In genomic region chrX:49019599-49020249, GRCh38 we compare ENCODE assay signal across 1 cellular context.
TF ChIP-seq lines count a peak whose summit lies in the region.

No MANE protein-coding gene starts in this region.

TF ChIP-seq in HepG2, 621 proteins besides CTCF, POLR2A, EP300 and RAD21 (continued from another document and continues in another):
- TF ChIP-seq ZHX1 (CRISPR knock-in tag; IDR thresholded peaks at IDR 0.05; ENCODE audit: low read depth) (no peak), NR2F1 (CRISPR knock-in tag; IDR thresholded peaks at IDR 0.05) (peak in 1 of 2 experiments; percentile 82; a peak in 3 of 4 replicates), ZBTB38 (CRISPR knock-in tag; IDR thresholded peaks at IDR 0.05) (no peak), CREB1 (IDR thresholded peaks at IDR 0.05) (no peak), CREB1 (CRISPR knock-in tag; IDR thresholded peaks at IDR 0.05) (no peak), ZBTB49 (CRISPR knock-in tag; IDR thresholded peaks at IDR 0.05; ENCODE audit: borderline replicate concordance) (no peak), HMGXB3 (CRISPR knock-in tag; IDR thresholded peaks at IDR 0.05; ENCODE audit: borderline replicate concordance) (no peak), RBM22 (optimal IDR thresholded peaks at IDR 0.05; ENCODE audit: low read length) (no peak), GABPA (IDR thresholded peaks at IDR 0.05; ENCODE audit: low read depth, low read length) (no peak), GABPA (CRISPR knock-in tag; IDR thresholded peaks at IDR 0.05; ENCODE audit: low read depth) (no peak), ZNF607 (CRISPR knock-in tag; IDR thresholded peaks at IDR 0.05; ENCODE audit: borderline replicate concordance) (no peak), SMAD3 (CRISPR knock-in tag; IDR thresholded peaks at IDR 0.05) (no peak), NFATC3 (CRISPR knock-in tag; IDR thresholded peaks at IDR 0.05) (no peak), ZNF30 (CRISPR knock-in tag; IDR thresholded peaks at IDR 0.05) (no peak), ZNF326 (CRISPR knock-in tag; IDR thresholded peaks at IDR 0.05; ENCODE audit: borderline replicate concordance) (no peak), NR2F6 (IDR thresholded peaks at IDR 0.05) (peak; percentile 84), NR2F6 (CRISPR knock-in tag; IDR thresholded peaks at IDR 0.05) (peak; percentile 89), HIVEP1 (CRISPR knock-in tag; IDR thresholded peaks at IDR 0.05) (no peak), KDM6A (CRISPR knock-in tag; IDR thresholded peaks at IDR 0.05; ENCODE audit: low read depth) (no peak), ZNF431 (CRISPR knock-in tag; IDR thresholded peaks at IDR 0.05; ENCODE audit: borderline replicate concordance, low read depth) (no peak), HMGA1 (CRISPR knock-in tag; conservative IDR thresholded peaks at IDR 0.05) (no peak), ZIK1 (CRISPR knock-in tag; IDR thresholded peaks at IDR 0.05; ENCODE audit: borderline replicate concordance, low read depth) (no peak), PTBP1 (IDR thresholded peaks at IDR 0.05; ENCODE audit: low read depth, low read length, poor library complexity, severe bottlenecking) (no peak), ZHX2 (IDR thresholded peaks at IDR 0.05; ENCODE audit: low read depth) (no peak), ZHX2 (CRISPR knock-in tag; IDR thresholded peaks at IDR 0.05; ENCODE audit: borderline replicate concordance) (no peak)
- TF ChIP-seq, protein P1, sequence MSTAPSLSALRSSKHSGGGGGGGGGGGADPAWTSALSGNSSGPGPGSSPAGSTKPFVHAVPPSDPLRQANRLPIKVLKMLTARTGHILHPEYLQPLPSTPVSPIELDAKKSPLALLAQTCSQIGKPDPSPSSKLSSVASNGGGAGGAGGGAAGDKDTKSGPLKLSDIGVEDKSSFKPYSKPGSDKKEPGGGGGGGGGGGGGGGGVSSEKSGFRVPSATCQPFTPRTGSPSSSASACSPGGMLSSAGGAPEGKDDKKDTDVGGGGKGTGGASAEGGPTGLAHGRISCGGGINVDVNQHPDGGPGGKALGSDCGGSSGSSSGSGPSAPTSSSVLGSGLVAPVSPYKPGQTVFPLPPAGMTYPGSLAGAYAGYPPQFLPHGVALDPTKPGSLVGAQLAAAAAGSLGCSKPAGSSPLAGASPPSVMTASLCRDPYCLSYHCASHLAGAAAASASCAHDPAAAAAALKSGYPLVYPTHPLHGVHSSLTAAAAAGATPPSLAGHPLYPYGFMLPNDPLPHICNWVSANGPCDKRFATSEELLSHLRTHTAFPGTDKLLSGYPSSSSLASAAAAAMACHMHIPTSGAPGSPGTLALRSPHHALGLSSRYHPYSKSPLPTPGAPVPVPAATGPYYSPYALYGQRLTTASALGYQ (CRISPR knock-in tag; IDR thresholded peaks at IDR 0.05): no peak
- TF ChIP-seq, protein P2, sequence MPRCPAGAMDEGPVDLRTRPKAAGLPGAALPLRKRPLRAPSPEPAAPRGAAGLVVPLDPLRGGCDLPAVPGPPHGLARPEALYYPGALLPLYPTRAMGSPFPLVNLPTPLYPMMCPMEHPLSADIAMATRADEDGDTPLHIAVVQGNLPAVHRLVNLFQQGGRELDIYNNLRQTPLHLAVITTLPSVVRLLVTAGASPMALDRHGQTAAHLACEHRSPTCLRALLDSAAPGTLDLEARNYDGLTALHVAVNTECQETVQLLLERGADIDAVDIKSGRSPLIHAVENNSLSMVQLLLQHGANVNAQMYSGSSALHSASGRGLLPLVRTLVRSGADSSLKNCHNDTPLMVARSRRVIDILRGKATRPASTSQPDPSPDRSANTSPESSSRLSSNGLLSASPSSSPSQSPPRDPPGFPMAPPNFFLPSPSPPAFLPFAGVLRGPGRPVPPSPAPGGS (CRISPR knock-in tag; IDR thresholded peaks at IDR 0.05): no peak
